22 cellular contexts compared by ENCODE assay signal in genomic region chr1:241579434-241579833, GRCh38. TPM values are rescaled to one million over a fixed set of nuclear protein-coding genes. Genes with fewer than 3 reads are reported as not detected.
A peak's percentile ranks its signal among the peaks of the same experiment; 100 is the strongest.
DNase-seq lines count a peak whose midpoint lies in the region; ATAC-seq and TF ChIP-seq lines count a peak whose summit lies in the region.
"Had no signal": no experiment of that assay in that cellular context is flagged by ENCODE, and none has a peak within 500 bp of the region (broad histone marks: within the 10 kb centered on the region; RNA-seq: fewer than 3 reads in every experiment).

No MANE protein-coding gene starts in this region.

- H3K79me2 ChIP-seq in trophoblast cell (ENCODE audit: control insufficient read depth, insufficient read depth, low read length, poor library complexity) = no peaks in the 10 kb centered on the region

- POLR2A ChIA-PET in activated CD4-positive, alpha-beta T cell treated with anti-CD3 and anti-CD28 coated beads for 36 hours (lab: Charles Lee) = interaction anchor here (0.5 kb wide), 1 partner anchor 60 kb away, joined by 3 read pairs; the partner anchor contains the start of gene FH

- no peak overlapping the region for H3K18ac ChIP-seq in trophoblast cell (ENCODE audit: low read length)

- intact Hi-C loops in activated CD4-positive, alpha-beta T cell treated with anti-CD3 and anti-CD28 coated beads for 36 hours (cut with DNase I, micrococcal nuclease) = no loop called here

- no peak overlapping the region for H3K9ac ChIP-seq in trophoblast cell (ENCODE audit: low read length)

- H3K4me1 Mint-ChIP-seq in activated CD4-positive, alpha-beta T cell treated with anti-CD3 and anti-CD28 coated beads for 36 hours = no peaks in the 10 kb centered on the region
- H3K4me1 Mint-ChIP-seq: endodermal cell had no signal

- H3K36me3 ChIP-seq in upper lobe of left lung = no peaks in the 10 kb centered on the region
- H3K36me3 ChIP-seq in trophoblast cell (ENCODE audit: control insufficient read depth in 1 of 2, insufficient read depth in 2 of 2, low read length in 2 of 2) = no peaks in the 10 kb centered on the region

- peaks cover 0 to 6% (median 0%) of the 10 kb centered on the region in 4 donors for H3K9me3 ChIP-seq in upper lobe of left lung
- H3K9me3 ChIP-seq in trophoblast cell (ENCODE audit: insufficient read depth, low read depth, low read length) = peaks cover 6% of the 10 kb centered on the region

- H3K4me3 ChIP-seq in upper lobe of left lung (no peak overlapping the region), trophoblast cell (ENCODE audit: low read depth, low read length) (no peak overlapping the region)

- no peak overlapping the region for H3K14ac ChIP-seq in trophoblast cell (ENCODE audit: low read length)

- CTCF ChIA-PET in activated CD4-positive, alpha-beta T cell treated with anti-CD3 and anti-CD28 coated beads for 36 hours (lab: Charles Lee) = no interaction called here

- no peak overlapping the region for H2AK5ac ChIP-seq in trophoblast cell (ENCODE audit: low read length)

- H2BK120ac ChIP-seq in trophoblast cell (ENCODE audit: insufficient read depth, low read length, poor library complexity) = no peak overlapping the region

- H3K27ac ChIP-seq in epithelial cell of prostate (no peak overlapping the region), upper lobe of left lung (no peak overlapping the region), trophoblast cell (ENCODE audit: low read depth, low read length) (no peak overlapping the region)

- H3K4ac ChIP-seq in trophoblast cell (ENCODE audit: low read depth, low read length) = no peak overlapping the region

- H3K4me2 ChIP-seq in trophoblast cell (ENCODE audit: low read length) = no peak overlapping the region

- no peak overlapping the region for H2AFZ ChIP-seq in trophoblast cell (ENCODE audit: insufficient read depth, low read length, poor library complexity)

- H4K8ac ChIP-seq in trophoblast cell (ENCODE audit: low read depth, low read length) = no peak overlapping the region

- no peak overlapping the region for H2BK5ac ChIP-seq in trophoblast cell (ENCODE audit: low read depth, low read length, poor library complexity)

- no peak overlapping the region for H3K4me3 Mint-ChIP-seq in activated CD4-positive, alpha-beta T cell treated with anti-CD3 and anti-CD28 coated beads for 36 hours
- H3K4me3 Mint-ChIP-seq: CD4-positive, alpha-beta T cell; endodermal cell; stimulated activated naive CD8-positive, alpha-beta T cell treated with anti-CD3 and anti-CD28 coated beads, Interleukin-15, Interleukin-2, amounts not matched to agents 100 ng/mL and 50 ng/mL, for 24 hours; T-helper 2 cell treated with Interferon-gamma antibody and Interleukin-4, amounts not matched to agents 5 μg/mL and 100 μg/mL, for 36 hours; type B pancreatic cell had no signal

- H4K91ac ChIP-seq in trophoblast cell (ENCODE audit: low read depth, low read length) = no peak overlapping the region

- no peak for TF ChIP-seq CTCF in upper lobe of left lung (IDR thresholded peaks at IDR 0.05)

- peak; percentile 65 for ATAC-seq in activated CD4-positive, alpha-beta T cell treated with anti-CD3 and anti-CD28 coated beads for 36 hours
- ATAC-seq in upper lobe of left lung (ENCODE audit: low FRiP score in 2 of 2) (peak; percentile 46 to 66), GM19397 (IDR thresholded peaks at IDR 0.05; ENCODE audit: unreplicated experiment) (no peak)
- ATAC-seq: activated CD4-positive, CD25-positive, alpha-beta regulatory T cell treated with anti-CD3 and anti-CD28 coated beads, Interleukin-2, amount 50 U/mL, for 24 hours had no signal

- no peak for TF ChIP-seq EP300 in upper lobe of left lung (IDR thresholded peaks at IDR 0.05)

- DNase-seq in activated CD4-positive, alpha-beta T cell treated with anti-CD3 and anti-CD28 coated beads for 36 hours = no peak
- no peak for DNase-seq in activated CD4-positive, alpha-beta T cell treated with anti-CD3 and anti-CD28 coated beads for 1 hour
- DNase-seq in MV-4-11 (lab: John Stamatoyannopoulos, UW) (peak; percentile 42), epithelial cell of prostate (ENCODE audit: low read depth, low spot score) (peak; percentile 22), upper lobe of left lung (peak in 1 of 2 donors; percentile 26), kidney tubule cell (ENCODE audit: low spot score) (no peak), trophoblast cell (no peak)
- DNase-seq: activated gamma-delta T cell treated with Interleukin-2 at 50 U/mL for 16 hours; anterior cingulate cortex; CD4-positive, alpha-beta T cell; endodermal cell; islet precursor cell; NCI-H1694; SHP77 treated with DMSO at 0.1 percent for 48 hours; stimulated activated CD4-positive, alpha-beta T cell treated with anti-CD3 and anti-CD28 coated beads, Interleukin-15, amount 100 ng/mL, for 24 hours had no signal

- no peak overlapping the region for H3K23ac ChIP-seq in trophoblast cell (ENCODE audit: low read length)

- 72 to 75% methylated on average over 4 of the region's 4 CpGs for WGBS in upper lobe of left lung, 2 donors
- no CpG with 5 or more reads among the region's 4 CpGs for WGBS in trophoblast cell (ENCODE audit: extremely low coverage, insufficient coverage, insufficient read length)

- peaks cover 22% of the 10 kb centered on the region for H3K27me3 Mint-ChIP-seq in activated CD4-positive, alpha-beta T cell treated with anti-CD3 and anti-CD28 coated beads for 36 hours
- H3K27me3 Mint-ChIP-seq: type B pancreatic cell had no signal

- no peaks in the 10 kb centered on the region for H3K79me1 ChIP-seq in trophoblast cell (ENCODE audit: low read length)

- no peaks in the 10 kb centered on the region for H3K36me3 Mint-ChIP-seq in activated CD4-positive, alpha-beta T cell treated with anti-CD3 and anti-CD28 coated beads for 36 hours (ENCODE audit: low read depth)
- H3K36me3 Mint-ChIP-seq: type B pancreatic cell had no signal

- H4K12ac ChIP-seq in trophoblast cell (ENCODE audit: low read depth, low read length) = no peak overlapping the region

- H3K27ac Mint-ChIP-seq in activated CD4-positive, alpha-beta T cell treated with anti-CD3 and anti-CD28 coated beads for 36 hours = no peak overlapping the region
- H3K27ac Mint-ChIP-seq: CD4-positive, alpha-beta T cell; endodermal cell; stimulated activated naive CD8-positive, alpha-beta T cell treated with anti-CD3 and anti-CD28 coated beads, Interleukin-15, Interleukin-2, amounts not matched to agents 100 ng/mL and 50 ng/mL, for 24 hours; T-helper 2 cell treated with Interferon-gamma antibody and Interleukin-4, amounts not matched to agents 5 μg/mL and 100 μg/mL, for 36 hours; type B pancreatic cell had no signal

- H3K9me3 Mint-ChIP-seq in activated CD4-positive, alpha-beta T cell treated with anti-CD3 and anti-CD28 coated beads for 36 hours (ENCODE audit: low read depth) = peaks cover 20% of the 10 kb centered on the region
- H3K9me3 Mint-ChIP-seq: endodermal cell, type B pancreatic cell had no signal

- TF ChIP-seq POLR2A in upper lobe of left lung (IDR thresholded peaks at IDR 0.05) = no peak

- H3K4me1 ChIP-seq in upper lobe of left lung (no peaks in the 10 kb centered on the region), trophoblast cell (ENCODE audit: control insufficient read depth in 1 of 2, insufficient read depth in 2 of 2, low read length in 2 of 2) (no peaks in the 10 kb centered on the region)

- no peak overlapping the region for H2BK12ac ChIP-seq in trophoblast cell (ENCODE audit: low read length)

- H3K27me3 ChIP-seq in upper lobe of left lung (no peaks in the 10 kb centered on the region), trophoblast cell (ENCODE audit: insufficient read depth, low read length) (no peaks in the 10 kb centered on the region)

RNA-seq across cellular contexts. Expression of gene KMO, which starts 47.3 kb away (rescaled TPM):
- under 1 TPM in 1 of 2 experiments, not detected in 1; 0.33 TPM for total RNA-seq in activated CD4-positive, alpha-beta T cell treated with anti-CD3 and anti-CD28 coated beads for 36 hours
- total RNA-seq in upper lobe of left lung = 10 to 100 TPM in 3 of 6 donors, 1 to 10 TPM in 3; 5.5 to 19.9 (median 9.7) TPM
- 1.2 TPM in 2 replicates for polyA plus RNA-seq in trophoblast cell (2013)
- total RNA-seq: CD4-positive, alpha-beta T cell; cerebellum; endodermal cell; HT1080 had no signal

RNA-seq across cellular contexts. Expression of gene FH, which starts 59.9 kb away (rescaled TPM):
- total RNA-seq in activated CD4-positive, alpha-beta T cell treated with anti-CD3 and anti-CD28 coated beads for 36 hours = 10 to 100 TPM; 80.2 to 94.3 TPM
- 10 to 100 TPM; 13.0 to 46.7 (median 37.6) TPM for total RNA-seq in upper lobe of left lung
- polyA plus RNA-seq in trophoblast cell (2013) = 45.7 and 47.5 TPM in 2 replicates

Comparison
In these comparisons a context has a peak if more than half of its experiments do, and no peak if none do; other contexts are left out.
1. DNase-seq: peak in MV-4-11 (single experiment) and epithelial cell of prostate (single experiment); none in activated CD4-positive, alpha-beta T cell treated with anti-CD3 and anti-CD28 coated beads for 36 hours (single experiment), activated CD4-positive, alpha-beta T cell treated with anti-CD3 and anti-CD28 coated beads for 1 hour (single experiment), kidney tubule cell (single experiment) and trophoblast cell (0 of 2).
2. RNA of gene KMO, which starts 47.3 kb away (total RNA-seq): 5.5 to 19.9 TPM in upper lobe of left lung; 0.33 TPM in activated CD4-positive, alpha-beta T cell treated with anti-CD3 and anti-CD28 coated beads for 36 hours; every median in the first group is over 4 times any median in the second.